9 cellular contexts compared by ENCODE assay signal in the genomic region with DNA sequence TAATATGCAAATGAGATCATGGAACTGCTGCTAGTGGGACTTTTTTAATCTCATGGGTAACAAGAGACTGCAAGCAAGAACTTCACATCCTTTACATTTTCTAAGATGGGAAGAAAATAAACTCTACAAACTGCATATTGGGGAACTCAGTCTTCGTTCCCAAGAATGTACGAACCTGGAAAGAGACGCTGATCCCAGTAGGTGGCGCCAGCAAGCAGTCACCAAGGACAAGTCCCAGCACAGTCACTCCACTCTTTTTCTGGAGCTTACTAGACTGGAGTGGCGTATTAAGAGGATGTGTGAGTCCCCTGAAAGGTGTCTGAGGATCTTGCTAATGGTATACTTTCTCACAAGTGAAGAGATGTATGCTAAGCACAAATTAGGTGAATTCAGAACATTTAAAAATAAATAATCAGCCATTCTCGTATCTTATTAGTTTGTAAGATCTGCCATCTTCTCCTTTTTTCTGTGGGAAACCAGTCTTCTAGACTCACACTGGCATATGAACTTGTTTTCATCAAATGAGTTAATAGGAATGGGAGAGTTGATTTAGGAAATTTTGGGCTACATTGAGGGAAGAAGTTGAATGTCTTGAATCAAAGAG. TPM values are rescaled to one million over a fixed set of nuclear protein-coding genes. Genes with fewer than 3 reads are reported as not detected.
A peak's percentile ranks its signal among the peaks of the same experiment; 100 is the strongest.
DNase-seq lines count a peak whose midpoint lies in the region; ATAC-seq, FAIRE-seq and TF ChIP-seq lines count a peak whose summit lies in the region.
"Had no signal": no experiment of that assay in that cellular context is flagged by ENCODE, and none has a peak within 500 bp of the region (broad histone marks: within the 10 kb centered on the region; RNA-seq: fewer than 3 reads in every experiment).

No MANE protein-coding gene starts in this region.

- no peak overlapping the region for H3K27ac Mint-ChIP-seq in Calu3 (ENCODE audit: unreplicated experiment)
- H3K27ac Mint-ChIP-seq in T-helper 17 cell = peak overlapping the region; percentile 49
- H3K27ac Mint-ChIP-seq in brain = no peak overlapping the region
- H3K27ac Mint-ChIP-seq: naive thymus-derived CD4-positive, alpha-beta T cell had no signal

- no peaks in the 10 kb centered on the region for H3K36me3 Mint-ChIP-seq in Calu3 (ENCODE audit: insufficient read depth, unreplicated experiment)
- H3K36me3 Mint-ChIP-seq in T-helper 17 cell (ENCODE audit: low read depth) = peaks cover 9% of the 10 kb centered on the region
- no peaks in the 10 kb centered on the region for H3K36me3 Mint-ChIP-seq in brain
- H3K36me3 Mint-ChIP-seq: naive thymus-derived CD4-positive, alpha-beta T cell had no signal

- H3K4me1 Mint-ChIP-seq in Calu3 (ENCODE audit: low read depth, unreplicated experiment) = no peaks in the 10 kb centered on the region
- peaks cover 11% of the 10 kb centered on the region for H3K4me1 Mint-ChIP-seq in T-helper 17 cell
- peaks cover 7% of the 10 kb centered on the region for H3K4me1 Mint-ChIP-seq in brain

- no peaks in the 10 kb centered on the region for H3K4me1 ChIP-seq in kidney (ENCODE audit: control insufficient read depth in 1 of 2, insufficient read depth in 1 of 2, low read depth in 1 of 2, low read length in 2 of 2)

- peak; percentile 67 for DNase-seq in Calu3
- DNase-seq in NCI-H1417 treated with DMSO at 0.1 percent for 48 hours (lab: John Stamatoyannopoulos, UW) = peak; percentile 3
- DNase-seq in T-helper 17 cell = peak in 1 of 3 donors; percentile 18
- DNase-seq in kidney = peak; percentile 72
- DNase-seq in stimulated activated CD8-positive, alpha-beta memory T cell treated with anti-CD3 and anti-CD28 coated beads, Interleukin-15, amount 100 ng/mL, for 1 hour (ENCODE audit: low read depth) = peak; percentile 15

- CTCF ChIA-PET in Calu3 (lab: Charles Lee) = interaction anchor here (0.7 to 1.5 kb wide), 2 partner anchors 96 to 321 kb away, joined by 3 read pairs; no protein-coding TSS in a partner anchor

- TF ChIP-seq CTCF in Calu3 (IDR thresholded peaks at IDR 0.05; ENCODE audit: unreplicated experiment) (peak; percentile 39), brain (conservative IDR thresholded peaks at IDR 0.05) (peak; percentile 64 to 80), kidney (IDR thresholded peaks at IDR 0.05; ENCODE audit: borderline replicate concordance, extremely low read depth, insufficient read depth) (peak; percentile 49)

- no peaks in the 10 kb centered on the region for H3K9me3 Mint-ChIP-seq in Calu3 (ENCODE audit: low read depth, unreplicated experiment)
- H3K9me3 Mint-ChIP-seq in brain = peaks cover 0 to 7% (median 0%) of the 10 kb centered on the region in 5 experiments

- H3K36me3 ChIP-seq in kidney (ENCODE audit: control insufficient read depth in 1 of 2, insufficient read depth in 2 of 2, low read length in 2 of 2) = no peaks in the 10 kb centered on the region

- no peak overlapping the region for H3K27ac ChIP-seq in kidney (ENCODE audit: low read depth in 2 of 2, low read length in 2 of 2)

- ATAC-seq in GM21723 (IDR thresholded peaks at IDR 0.05; ENCODE audit: unreplicated experiment) = peak; percentile 70
- ATAC-seq in T-helper 17 cell = no peak
- no peak for ATAC-seq in GM19455 (IDR thresholded peaks at IDR 0.05; ENCODE audit: unreplicated experiment)
- ATAC-seq: naive thymus-derived CD4-positive, alpha-beta T cell had no signal

- FAIRE-seq in kidney (lab: Jason Lieb, UNC) = no peak

- no TSS peak for BruUV-seq in Calu3 (replicated peaks; lab: Mats Ljungman, UMichigan)

- no peaks in the 10 kb centered on the region for H3K9me3 ChIP-seq in T-helper 17 cell (ENCODE audit: control insufficient read depth, low read length, poor library complexity, severe bottlenecking)
- H3K9me3 ChIP-seq in kidney (ENCODE audit: control insufficient read depth in 1 of 2, low read length in 2 of 2) = no peaks in the 10 kb centered on the region

- H3K9ac ChIP-seq in kidney (ENCODE audit: low read length in 2 of 2) = no peak overlapping the region

- H3K27me3 Mint-ChIP-seq in Calu3 (ENCODE audit: unreplicated experiment) (peaks cover 65% of the 10 kb centered on the region), T-helper 17 cell (peaks cover 43% of the 10 kb centered on the region), brain (peaks cover 28% of the 10 kb centered on the region)

- H3K4me3 ChIP-seq in kidney (ENCODE audit: low read length in 2 of 2) = no peak overlapping the region

- H3K4me3 Mint-ChIP-seq in Calu3 (ENCODE audit: low read depth, unreplicated experiment) (no peak overlapping the region), T-helper 17 cell (no peak overlapping the region), brain (no peak overlapping the region)
- H3K4me3 Mint-ChIP-seq: naive thymus-derived CD4-positive, alpha-beta T cell had no signal

- intact Hi-C loops in Calu3 (cut with micrococcal nuclease; ENCODE audit: unreplicated experiment) (loop anchor here (5.0 kb wide), 1 partner anchor 582 kb away; no protein-coding TSS in a partner anchor), kidney (cut with DNase I) (no loop called here)

RNA-seq across cellular contexts. Expression of a gene that starts 16.0 kb away (rescaled TPM):
- total RNA-seq in Calu3 (2022) (48.9 and 56.3 TPM in 2 replicates), T-helper 17 cell (10 to 100 TPM; 29.9 to 31.4 TPM), kidney (51.4 TPM)
- polyA plus RNA-seq in brain (ENCODE audit: insufficient read depth, low read depth, low replicate concordance) (16.3 TPM), kidney (ENCODE audit: insufficient read depth, low read depth, low replicate concordance) (42.7 TPM)
